Comparison of ENCODE assay signal across 15 cellular contexts in the genomic region with DNA sequence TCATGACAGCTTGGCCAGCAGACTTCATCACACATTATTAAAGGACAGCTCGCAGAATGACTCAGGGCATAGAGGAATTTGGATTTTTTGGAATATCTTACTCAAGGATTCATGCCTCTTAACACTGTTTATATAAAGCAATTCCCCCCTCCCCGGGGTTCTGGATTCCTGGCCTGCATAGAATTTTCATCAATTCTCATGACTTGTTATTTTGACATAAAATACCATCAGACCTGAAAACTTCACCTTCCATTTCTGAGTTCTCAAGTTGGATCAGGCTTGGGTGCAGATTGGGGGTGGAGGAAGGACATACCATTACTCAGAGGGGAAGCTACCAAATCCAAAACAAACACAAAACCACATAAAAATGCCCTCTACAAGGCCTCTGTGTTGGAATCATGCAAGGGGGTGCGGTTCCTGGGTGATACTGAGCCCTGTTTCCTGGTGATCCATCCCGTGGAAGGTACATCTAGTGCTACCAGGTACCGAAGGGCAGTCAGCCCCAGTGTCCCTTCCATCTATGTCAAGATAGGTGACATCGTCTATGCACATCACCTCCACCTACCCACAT.
DNase-seq lines count a peak whose midpoint lies in the region; ATAC-seq lines count a peak whose summit lies in the region.
"Had no signal": no experiment of that assay in that cellular context is flagged by ENCODE, and none has a peak within 500 bp of the region (broad histone marks: within the 10 kb centered on the region; RNA-seq: fewer than 3 reads in every experiment).

No MANE protein-coding gene starts in this region.

- intact Hi-C loops in posterior vena cava (cut with DNase I): no loop called here

- no peaks in the 10 kb centered on the region for H3K9me3 Mint-ChIP-seq in activated T-cell treated with anti-CD3 and anti-CD28 coated beads, Interleukin-2, amount 50 U/mL, for 72 hours
- no peaks in the 10 kb centered on the region for H3K9me3 Mint-ChIP-seq in naive thymus-derived CD8-positive, alpha-beta T cell
- H3K9me3 Mint-ChIP-seq: activated T-cell treated with anti-CD3 and anti-CD28 coated beads, Interleukin-2, amount 50 U/mL, for 4 hours; stimulated activated effector memory CD8-positive, alpha-beta T cell treated with anti-CD3 and anti-CD28 coated beads, Interleukin-12 subunit alpha, Interleukin-12 subunit beta, amount 100 ng/mL, for 72 hours had no signal

- no peaks in the 10 kb centered on the region for H3K4me1 Mint-ChIP-seq in activated T-cell treated with anti-CD3 and anti-CD28 coated beads, Interleukin-2, amount 50 U/mL, for 72 hours (ENCODE audit: low read depth)
- H3K4me1 Mint-ChIP-seq in naive thymus-derived CD8-positive, alpha-beta T cell: peaks cover 4 to 9% (median 6%) of the 10 kb centered on the region in 4 donors

- POLR2A ChIA-PET in naive thymus-derived CD8-positive, alpha-beta T cell (lab: Charles Lee): no interaction called here

- no peak overlapping the region for H3K27ac Mint-ChIP-seq in activated T-cell treated with anti-CD3 and anti-CD28 coated beads, Interleukin-2, amount 50 U/mL, for 72 hours
- peak overlapping the region in 2 of 10 donors; percentile 38 to 77 for H3K27ac Mint-ChIP-seq in naive thymus-derived CD8-positive, alpha-beta T cell
- H3K27ac Mint-ChIP-seq: stimulated activated effector memory CD8-positive, alpha-beta T cell treated with anti-CD3 and anti-CD28 coated beads, Interleukin-12 subunit alpha, Interleukin-12 subunit beta, amount 100 ng/mL, for 72 hours had no signal

- no peak overlapping the region for H3K4me3 Mint-ChIP-seq in activated T-cell treated with anti-CD3 and anti-CD28 coated beads, Interleukin-2, amount 50 U/mL, for 72 hours
- no peak overlapping the region for H3K4me3 Mint-ChIP-seq in naive thymus-derived CD8-positive, alpha-beta T cell
- H3K4me3 Mint-ChIP-seq: activated T-cell treated with anti-CD3 and anti-CD28 coated beads, Interleukin-2, amount 50 U/mL, for 4 hours; neural crest cell; stimulated activated effector memory CD8-positive, alpha-beta T cell treated with anti-CD3 and anti-CD28 coated beads, Interleukin-12 subunit alpha, Interleukin-12 subunit beta, amount 100 ng/mL, for 72 hours had no signal

- H3K27me3 Mint-ChIP-seq in activated T-cell treated with anti-CD3 and anti-CD28 coated beads, Interleukin-2, amount 50 U/mL, for 72 hours (ENCODE audit: low read depth): no peaks in the 10 kb centered on the region
- no peaks in the 10 kb centered on the region for H3K27me3 Mint-ChIP-seq in naive thymus-derived CD8-positive, alpha-beta T cell

- peak overlapping the region; percentile 11 for H3K27ac ChIP-seq in epithelial cell of prostate
- H3K27ac ChIP-seq: cardiac muscle cell had no signal

- DNase-seq in EH (ENCODE audit: low read depth): peak; percentile 94
- DNase-seq in RPMI7951 (ENCODE audit: low read depth): peak; percentile 41
- peak; percentile 43 for DNase-seq in epithelial cell of prostate (ENCODE audit: low read depth, low spot score)
- DNase-seq in posterior vena cava (ENCODE audit: low spot score): peak; percentile 16
- DNase-seq in activated T-cell treated with anti-CD3 and anti-CD28 coated beads, Interleukin-2, amount 50 U/mL, for 72 hours: no peak
- no peak for DNase-seq in DMS153 treated with DMSO at 0.1 percent for 48 hours (lab: John Stamatoyannopoulos, UW; ENCODE audit: unreplicated experiment)
- no peak for DNase-seq in activated gamma-delta T cell treated with Interleukin-2 at 50 U/mL for 16 hours
- DNase-seq in naive thymus-derived CD8-positive, alpha-beta T cell: no peak
- DNase-seq: activated T-cell treated with anti-CD3 and anti-CD28 coated beads, Interleukin-2, amount 50 U/mL, for 4 hours; NCI-H187 had no signal

- H3K36me3 Mint-ChIP-seq in activated T-cell treated with anti-CD3 and anti-CD28 coated beads, Interleukin-2, amount 50 U/mL, for 72 hours (ENCODE audit: insufficient read depth in 2 of 2): peaks cover 0 to 2% of the 10 kb centered on the region in 2 donors
- no peaks in the 10 kb centered on the region for H3K36me3 Mint-ChIP-seq in naive thymus-derived CD8-positive, alpha-beta T cell
- H3K36me3 Mint-ChIP-seq: stimulated activated effector memory CD8-positive, alpha-beta T cell treated with anti-CD3 and anti-CD28 coated beads, Interleukin-12 subunit alpha, Interleukin-12 subunit beta, amount 100 ng/mL, for 72 hours had no signal

- no peak for ATAC-seq in activated T-cell treated with anti-CD3 and anti-CD28 coated beads, Interleukin-2, amount 50 U/mL, for 72 hours (replicated peaks in 1 of 2)
- ATAC-seq in naive thymus-derived CD8-positive, alpha-beta T cell: no peak
- ATAC-seq: activated CD4-positive, CD25-positive, alpha-beta regulatory T cell treated with anti-CD3 and anti-CD28 coated beads, Interleukin-2, amount 50 U/mL, for 24 hours; activated T-cell treated with anti-CD3 and anti-CD28 coated beads, Interleukin-2, amount 50 U/mL, for 4 hours; HepG2; stimulated activated effector memory CD8-positive, alpha-beta T cell treated with anti-CD3 and anti-CD28 coated beads, Interleukin-12 subunit alpha, Interleukin-12 subunit beta, amount 100 ng/mL, for 72 hours had no signal

Comparison
In these comparisons a context has a peak if more than half of its experiments do, and no peak if none do; other contexts are left out.
1. DNase-seq: peak in EH (single experiment), RPMI7951 (single experiment), epithelial cell of prostate (single experiment) and posterior vena cava (single experiment); none in activated T-cell treated with anti-CD3 and anti-CD28 coated beads, Interleukin-2, amount 50 U/mL, for 72 hours (0 of 2), DMS153 treated with DMSO at 0.1 percent for 48 hours (single experiment), activated gamma-delta T cell treated with Interleukin-2 at 50 U/mL for 16 hours (single experiment) and naive thymus-derived CD8-positive, alpha-beta T cell (0 of 10).